In the genomic region with DNA sequence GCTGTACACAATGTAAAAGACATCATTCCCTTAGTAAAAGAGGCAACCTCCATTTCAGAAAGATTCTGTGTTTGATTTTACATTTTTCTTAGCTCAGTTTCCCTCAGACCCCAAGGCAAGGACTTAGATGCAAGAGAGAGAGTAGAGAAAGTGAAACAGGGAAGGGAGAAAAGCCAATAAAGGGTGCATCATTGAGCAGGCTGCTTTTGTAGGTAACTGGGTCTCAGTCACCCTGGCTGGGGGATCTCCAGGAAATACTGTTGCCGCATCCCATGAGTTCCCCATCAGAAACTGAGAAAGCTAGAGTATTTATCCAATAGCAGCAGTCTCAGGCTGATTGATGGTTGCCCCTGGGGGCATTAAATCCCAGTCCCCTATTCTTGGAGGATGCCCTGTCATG, we compare ENCODE assay signal across 25 cellular contexts.
"Had no signal": no experiment of that assay in that cellular context is flagged by ENCODE, and none has a peak within 500 bp of the region (broad histone marks: within the 10 kb centered on the region; RNA-seq: fewer than 3 reads in every experiment).

No MANE protein-coding gene starts in this region.

- H3K36me3 ChIP-seq: neural progenitor cell, ovary, right lobe of liver, sigmoid colon, stomach, thoracic aorta, thyroid gland, tibial nerve, upper lobe of left lung, vagina had no signal

- H3K27ac ChIP-seq: neural progenitor cell, ovary, parathyroid adenoma, psoas muscle, right lobe of liver, sigmoid colon, stomach, thoracic aorta, thyroid gland, tibial nerve, upper lobe of left lung, vagina had no signal

- FAIRE-seq: small intestine, urothelium cell line had no signal

- H3K79me2 ChIP-seq: parathyroid adenoma had no signal

- H3K4me3 ChIP-seq: neural progenitor cell, ovary, psoas muscle, right lobe of liver, sigmoid colon, stomach, thoracic aorta, thyroid gland, tibial nerve, upper lobe of left lung, vagina had no signal

- H3K4me2 ChIP-seq: neural progenitor cell had no signal

- ATAC-seq: natural killer cell; psoas muscle; right cardiac atrium; right lobe of liver; stimulated activated naive B cell treated with anti-CD40 and anti-IgM and Interleukin-4, amounts not matched to agents 10 μg/mL and 1 μg/mL and 100 μg/mL, for 72 hours had no signal

- H2AFZ ChIP-seq: neural progenitor cell, parathyroid adenoma had no signal

- DNase-seq: natural killer cell; occipital lobe; ovary; posterior cingulate gyrus; psoas muscle; right cardiac atrium; right lobe of liver; sigmoid colon; small intestine; stimulated activated CD4-positive, alpha-beta T cell treated with anti-CD3 and anti-CD28 coated beads, Interleukin-15, amount 100 ng/mL, for 24 hours; stimulated activated CD4-positive, alpha-beta T cell treated with anti-CD3 and anti-CD28 coated beads, Interleukin-2, amount 100 ng/mL, for 24 hours; stimulated activated CD4-positive, alpha-beta T cell treated with anti-CD3 and anti-CD28 coated beads, Interleukin-2, amount 100 ng/mL, for 48 hours; stimulated activated CD4-positive, alpha-beta T cell treated with anti-CD3 and anti-CD28 coated beads, Interleukin-4, amount 100 ng/mL, for 24 hours; stimulated activated naive B cell treated with anti-CD40 and anti-IgM and Interleukin-4, amounts not matched to agents 10 μg/mL and 1 μg/mL and 100 μg/mL, for 72 hours; stimulated activated naive CD4-positive, alpha-beta T cell treated with Interleukin-2 at 50 U/mL for 16 hours; stomach; thyroid gland; trophoblast cell; upper lobe of left lung had no signal

- H3K9ac ChIP-seq: neural progenitor cell, parathyroid adenoma had no signal

- H3K27me3 ChIP-seq: neural progenitor cell, ovary, right lobe of liver, sigmoid colon, thyroid gland, tibial nerve, upper lobe of left lung, vagina had no signal

- H3K4me1 ChIP-seq: parathyroid adenoma, psoas muscle, right lobe of liver, stomach, thyroid gland, tibial nerve, upper lobe of left lung, vagina had no signal

- H3K9me3 ChIP-seq: ovary, right lobe of liver, thoracic aorta, thyroid gland, vagina had no signal
